ENCODE assay signal across 1 cellular context in genomic region chr18:13218376-13219011, GRCh38.
TF ChIP-seq lines count a peak whose summit lies in the region.

Gene LDLRAD4 (plus strand): TSS chr18:13218760.

TF ChIP-seq in A549, 52 proteins besides CTCF, POLR2A, EP300 and RAD21 (continued from another document):
- TF ChIP-seq HMGXB4 (CRISPR knock-in tag; IDR thresholded peaks at IDR 0.05; ENCODE audit: borderline replicate concordance) (no peak), FOXS1 (CRISPR knock-in tag; IDR thresholded peaks at IDR 0.05) (no peak), HDAC2 (IDR thresholded peaks at IDR 0.05) (no peak), HES2 (IDR thresholded peaks at IDR 0.05) (no peak), SMC3 (IDR thresholded peaks at IDR 0.05) (no peak), JUN (IDR thresholded peaks at IDR 0.05) (no peak), SREBF2 (IDR thresholded peaks at IDR 0.05) (no peak), KDM1A (IDR thresholded peaks at IDR 0.05; ENCODE audit: low read depth) (no peak), NR3C1 (IDR thresholded peaks at IDR 0.05) (no peak), JUNB (IDR thresholded peaks at IDR 0.05) (no peak), RNF2 (IDR thresholded peaks at IDR 0.05; ENCODE audit: borderline replicate concordance, low read depth) (no peak)
TF ChIP-seq in A549: peak in this region for 0.
